ENCODE assay signal across 17 cellular contexts in the genomic region with DNA sequence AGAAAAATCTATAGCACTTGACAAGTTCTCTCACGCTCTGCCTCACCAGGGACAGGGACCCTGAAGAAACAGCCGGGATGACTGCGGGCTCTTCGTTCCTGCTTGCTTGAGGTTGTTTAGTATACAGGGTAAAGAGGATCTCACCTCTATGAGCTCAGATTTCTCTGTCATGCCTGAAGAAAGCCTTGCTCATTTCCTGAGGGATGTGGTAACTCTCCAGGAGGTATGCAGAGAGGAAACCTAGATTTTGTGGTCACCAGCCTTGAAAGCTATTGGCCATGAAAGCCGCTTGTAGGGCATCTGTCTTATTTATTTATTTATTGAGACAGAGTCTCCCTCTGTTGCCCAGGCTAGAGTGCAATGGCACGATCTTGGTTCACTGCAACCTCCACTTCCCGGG.
DNase-seq lines count a peak whose midpoint lies in the region; ATAC-seq, FAIRE-seq and TF ChIP-seq lines count a peak whose summit lies in the region.
"Had no signal": no experiment of that assay in that cellular context is flagged by ENCODE, and none has a peak within 500 bp of the region (broad histone marks: within the 10 kb centered on the region; RNA-seq: fewer than 3 reads in every experiment).

No MANE protein-coding gene starts in this region.

- H3K4me2 ChIP-seq in BLaER1 treated with 17β-estradiol and CSF1 and Interleukin-3, amounts not matched to agents 10 nM and 100 nM = peak overlapping the region; percentile 34 to 89 (median 73)

- DNase-seq in HTR-8/SVneo (ENCODE audit: insufficient read length, low spot score) (peak; percentile 33), astrocyte of the cerebellum (ENCODE audit: low read depth) (peak; percentile 80), kidney glomerular epithelial cell (lab: John Stamatoyannopoulos, UW) (peak; percentile 68), hepatic stellate cell (ENCODE audit: low spot score) (no peak), SIG-M5 (lab: John Stamatoyannopoulos, UW) (no peak)
- no peak for DNase-seq in activated naive CD4-positive, alpha-beta T cell treated with anti-CD3 and anti-CD28 coated beads, Interleukin-2, amount 50 U/mL, for 16 hours
- DNase-seq: activated CD8-positive, alpha-beta T cell treated with anti-CD3 and anti-CD28 coated beads, Interleukin-2, amount 10 ng/mL, durations not matched to agents 7 days and 5 days; activated effector memory CD4-positive, alpha-beta T cell treated with Interleukin-2 at 50 U/mL for 16 hours; body of pancreas; MM.1S; naive B cell; NCI-H2029; NCI-H526; psoas muscle; stomach had no signal

- no peak for FAIRE-seq in HTR-8/SVneo (lab: Jason Lieb, UNC)

- no peaks in the 10 kb centered on the region for H4K20me1 ChIP-seq in BLaER1 treated with 17β-estradiol and CSF1 and Interleukin-3, amounts not matched to agents 10 nM and 100 nM

- no peak for TF ChIP-seq CTCF in astrocyte of the cerebellum (IDR thresholded peaks at IDR 0.05; ENCODE audit: low read depth, low read length, missing control alignments)

- no peak overlapping the region for H3K4me3 ChIP-seq in BLaER1 treated with 17β-estradiol and CSF1 and Interleukin-3, amounts not matched to agents 10 nM and 100 nM
- no peak overlapping the region for H3K4me3 ChIP-seq in astrocyte of the cerebellum (ENCODE audit: low read depth, low read length)
- H3K4me3 ChIP-seq: body of pancreas, psoas muscle, stomach had no signal

- peaks cover 10 to 16% (median 13%) of the 10 kb centered on the region in 11 experiments for H3K9me3 ChIP-seq in BLaER1 treated with 17β-estradiol and CSF1 and Interleukin-3, amounts not matched to agents 10 nM and 100 nM (replicated peaks in 1 of 11)
- H3K9me3 ChIP-seq: body of pancreas, psoas muscle, stomach had no signal

- no peaks in the 10 kb centered on the region for H3K27me3 ChIP-seq in BLaER1 treated with 17β-estradiol and CSF1 and Interleukin-3, amounts not matched to agents 10 nM and 100 nM
- H3K27me3 ChIP-seq: body of pancreas had no signal

- no peak for ATAC-seq in HG03432 (IDR thresholded peaks at IDR 0.05; ENCODE audit: unreplicated experiment)
- ATAC-seq: activated CD8-positive, alpha-beta T cell treated with anti-CD3 and anti-CD28 coated beads, Interleukin-2, amount 10 ng/mL, durations not matched to agents 7 days and 5 days; body of pancreas; psoas muscle had no signal

- H3K27ac ChIP-seq in BLaER1 treated with 17β-estradiol and CSF1 and Interleukin-3, amounts not matched to agents 10 nM and 100 nM = no peak overlapping the region
- H3K27ac ChIP-seq: body of pancreas, psoas muscle, stomach had no signal

- peaks cover 0 to 17% (median 0%) of the 10 kb centered on the region in 11 experiments; a peak in 5 of 22 replicates for H3K36me3 ChIP-seq in BLaER1 treated with 17β-estradiol and CSF1 and Interleukin-3, amounts not matched to agents 10 nM and 100 nM
- H3K36me3 ChIP-seq: stomach had no signal

- H3K4me1 ChIP-seq in BLaER1 treated with 17β-estradiol and CSF1 and Interleukin-3, amounts not matched to agents 10 nM and 100 nM = peaks cover 36 to 73% (median 67%) of the 10 kb centered on the region in 10 experiments
- H3K4me1 ChIP-seq: body of pancreas, psoas muscle had no signal

- in situ Hi-C loops in astrocyte of the cerebellum (cut with HindIII; ENCODE audit: low sequenced_read_pairs) = no loop called here

- H3K9ac ChIP-seq in BLaER1 treated with 17β-estradiol and CSF1 and Interleukin-3, amounts not matched to agents 10 nM and 100 nM = no peak overlapping the region

Comparison
In these comparisons a context has a peak if more than half of its experiments do, and no peak if none do; other contexts are left out.
1. DNase-seq: peak in HTR-8/SVneo (single experiment), astrocyte of the cerebellum (single experiment) and kidney glomerular epithelial cell (single experiment); none in hepatic stellate cell (single experiment), activated naive CD4-positive, alpha-beta T cell treated with anti-CD3 and anti-CD28 coated beads, Interleukin-2, amount 50 U/mL, for 16 hours (single experiment) and SIG-M5 (single experiment).